Comparison of ENCODE assay signal across 1 cellular context in the genomic region with DNA sequence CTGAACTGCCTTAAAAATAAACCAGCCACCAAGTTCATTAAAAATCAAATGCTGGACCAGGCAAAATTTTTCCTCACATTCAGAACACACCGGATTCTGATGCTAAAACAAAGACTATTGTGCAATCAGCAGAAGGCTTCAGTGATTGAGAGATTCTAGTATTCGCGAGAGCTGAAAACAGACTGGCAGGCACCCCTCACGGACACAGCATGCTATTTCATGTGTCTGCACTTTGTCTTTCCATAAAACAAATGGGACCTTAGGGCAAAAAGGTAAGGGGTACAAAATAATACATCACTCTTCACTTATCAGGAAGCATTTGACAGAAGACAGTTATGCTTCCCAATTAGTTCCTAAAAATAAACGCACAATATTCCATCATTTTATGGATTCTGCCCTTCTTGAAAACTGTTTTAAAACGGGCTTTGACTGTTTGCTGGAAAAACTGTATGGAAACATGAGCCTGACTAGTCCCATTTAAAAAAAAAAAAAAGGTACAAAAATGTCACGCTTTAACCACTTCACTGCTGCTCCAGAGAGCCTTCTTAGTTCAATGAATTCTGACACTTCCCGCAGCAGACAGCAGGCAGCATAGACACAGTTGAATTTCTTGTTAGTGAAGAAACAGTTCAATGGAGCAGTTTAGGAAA.
TF ChIP-seq lines count a peak whose summit lies in the region.

No MANE protein-coding gene starts in this region.

TF ChIP-seq in H1, 55 proteins besides CTCF, POLR2A, EP300 and RAD21:
- TF ChIP-seq CEBPB (IDR thresholded peaks at IDR 0.05; ENCODE audit: low read depth, low read length) (peak; percentile 70; the same call in 1 of the 2 replicates), ASH2L (IDR thresholded peaks at IDR 0.05; ENCODE audit: low read length) (no peak), SRF (IDR thresholded peaks at IDR 0.05; ENCODE audit: low read depth, low read length) (no peak), NRF1 (IDR thresholded peaks at IDR 0.05; ENCODE audit: low read depth, low read length) (no peak), RFX5 (IDR thresholded peaks at IDR 0.05; ENCODE audit: borderline replicate concordance, low read depth, low read length) (no peak), YY1 (IDR thresholded peaks at IDR 0.05; ENCODE audit: low read depth, low read length) (no peak)
TF ChIP-seq in H1: peak in this region for 1.
